Comparison of ENCODE assay signal across 26 cellular contexts in genomic region chr17:82690786-82691489, GRCh38. TPM values are rescaled to one million over a fixed set of nuclear protein-coding genes. Genes with fewer than 3 reads are reported as not detected.
DNase-seq lines count a peak whose midpoint lies in the region; ATAC-seq and TF ChIP-seq lines count a peak whose summit lies in the region.
"Had no signal": no experiment of that assay in that cellular context is flagged by ENCODE, and none has a peak within 500 bp of the region (broad histone marks: within the 10 kb centered on the region; RNA-seq: fewer than 3 reads in every experiment).

No MANE protein-coding gene starts in this region.

- no peaks in the 10 kb centered on the region for H3F3A ChIP-seq in GM23338 (replicated peaks; ENCODE audit: low read depth)

- 67 to 79% (median 79%) methylated on average over 18 of the region's 18 CpGs for WGBS in psoas muscle, 3 donors
- 85% methylated on average over 18 of the region's 18 CpGs for WGBS in heart right ventricle, 2 donors

- peaks cover 12% of the 10 kb centered on the region for H3K9me3 ChIP-seq in psoas muscle
- peaks cover 0 to 16% (median 11%) of the 10 kb centered on the region in 11 donors for H3K9me3 ChIP-seq in heart right ventricle
- H3K9me3 ChIP-seq in SJCRH30 (replicated peaks): peaks cover 6% of the 10 kb centered on the region
- H3K9me3 ChIP-seq: suprapubic skin had no signal

- H3K27ac Mint-ChIP-seq in GM23338: no peak overlapping the region
- H3K27ac Mint-ChIP-seq in Calu3 (ENCODE audit: unreplicated experiment): no peak overlapping the region
- H3K27ac Mint-ChIP-seq: activated CD4-positive, alpha-beta memory T cell treated with anti-CD3 and anti-CD28 coated beads, Interleukin-2, amount 10 ng/mL, durations not matched to agents 7 days and 5 days; CD4-positive, alpha-beta T cell had no signal

- no peaks in the 10 kb centered on the region for H3K27me3 ChIP-seq in psoas muscle (ENCODE audit: insufficient read depth in 3 of 3, low read length in 2 of 3)
- peaks cover 6% of the 10 kb centered on the region for H3K27me3 ChIP-seq in GM23338 (ENCODE audit: insufficient read depth)
- H3K27me3 ChIP-seq in heart right ventricle: no peaks in the 10 kb centered on the region
- H3K27me3 ChIP-seq in SJCRH30: no peaks in the 10 kb centered on the region
- H3K27me3 ChIP-seq: right atrium auricular region, suprapubic skin had no signal

- no peak overlapping the region for H3K27ac ChIP-seq in psoas muscle
- no peak overlapping the region for H3K27ac ChIP-seq in GM23338 (ENCODE audit: low read depth)
- no peak overlapping the region for H3K27ac ChIP-seq in heart right ventricle
- no peak overlapping the region for H3K27ac ChIP-seq in SJCRH30
- H3K27ac ChIP-seq: left ventricle myocardium inferior, right atrium auricular region, suprapubic skin had no signal

- DNase-seq in D341Med (ENCODE audit: low spot score): peak; percentile 54
- DNase-seq in SK-MEL-5 (ENCODE audit: low read depth, low spot score): peak; percentile 59
- peak; percentile 46 to 91 for DNase-seq in hippocampal formation (lab: John Stamatoyannopoulos, UW)
- DNase-seq in psoas muscle: peak; percentile 0 to 39
- DNase-seq in GM23338 (ENCODE audit: low spot score): no peak
- no peak for DNase-seq in heart right ventricle
- no peak for DNase-seq in Calu3
- DNase-seq in SJCRH30: no peak
- DNase-seq: activated CD4-positive, alpha-beta memory T cell treated with anti-CD3 and anti-CD28 coated beads, Interleukin-2, amount 10 ng/mL, durations not matched to agents 7 days and 5 days; activated naive CD4-positive, alpha-beta T cell; activated T-cell treated with anti-CD3 and anti-CD28 coated beads, Interleukin-2, amount 50 U/mL, for 1 hour; amniotic stem cell; CD4-positive, alpha-beta T cell; cerebellar nuclear complex; effector memory CD8-positive, alpha-beta T cell; glutamatergic neuron; GOT3; left ventricle myocardium inferior; NCI-H2029; NCI-H446 treated with DMSO at 0.1 percent for 48 hours; stimulated activated CD4-positive, alpha-beta T cell treated with anti-CD3 and anti-CD28 coated beads, Interleukin-12 subunit alpha, Interleukin-12 subunit beta, amount 100 ng/mL, for 4 hours; T-helper 9 cell had no signal

- H3K4me3 ChIP-seq in psoas muscle (no peak overlapping the region), GM23338 (no peak overlapping the region), heart right ventricle (no peak overlapping the region), SJCRH30 (no peak overlapping the region)
- H3K4me3 ChIP-seq: K562, left ventricle myocardium inferior, right atrium auricular region, suprapubic skin had no signal

- CTCF ChIA-PET in Calu3 (lab: Charles Lee): no interaction called here

- no peak overlapping the region for H3K4me3 Mint-ChIP-seq in GM23338
- H3K4me3 Mint-ChIP-seq in Calu3 (ENCODE audit: low read depth, unreplicated experiment): no peak overlapping the region
- H3K4me3 Mint-ChIP-seq: activated CD4-positive, alpha-beta memory T cell treated with anti-CD3 and anti-CD28 coated beads, Interleukin-2, amount 10 ng/mL, durations not matched to agents 7 days and 5 days; CD4-positive, alpha-beta T cell; effector memory CD8-positive, alpha-beta T cell had no signal

- no peaks in the 10 kb centered on the region; the same call in 2 of the 3 replicates for H3K9me3 Mint-ChIP-seq in GM23338
- H3K9me3 Mint-ChIP-seq in Calu3 (ENCODE audit: low read depth, unreplicated experiment): peaks cover 4% of the 10 kb centered on the region

- H3K36me3 ChIP-seq in psoas muscle (ENCODE audit: insufficient read depth in 1 of 2, low read depth in 1 of 2) (no peaks in the 10 kb centered on the region), GM23338 (ENCODE audit: insufficient read depth) (no peaks in the 10 kb centered on the region), heart right ventricle (peaks cover 0 to 3% (median 0%) of the 10 kb centered on the region in 9 donors), SJCRH30 (no peaks in the 10 kb centered on the region)
- H3K36me3 ChIP-seq: right atrium auricular region, suprapubic skin had no signal

- no peak for ATAC-seq in psoas muscle
- ATAC-seq in GM23338: no peak
- ATAC-seq in heart right ventricle: no peak
- ATAC-seq: effector memory CD8-positive, alpha-beta T cell; K562 had no signal

- no peaks in the 10 kb centered on the region for H3K79me2 ChIP-seq in GM23338 (replicated peaks; ENCODE audit: insufficient read depth)

- no TSS peak for BruUV-seq in Calu3 (replicated peaks; lab: Mats Ljungman, UMichigan)

- no peaks in the 10 kb centered on the region for H4K20me1 ChIP-seq in GM23338 (replicated peaks; ENCODE audit: insufficient read depth)

- H3K27me3 Mint-ChIP-seq in GM23338 (ENCODE audit: insufficient read depth, low read depth, poor library complexity) (peaks cover 5% of the 10 kb centered on the region), Calu3 (ENCODE audit: unreplicated experiment) (no peaks in the 10 kb centered on the region)
- H3K27me3 Mint-ChIP-seq: CD4-positive, alpha-beta T cell; effector memory CD8-positive, alpha-beta T cell had no signal

- TF ChIP-seq CTCF in psoas muscle (IDR thresholded peaks at IDR 0.05): no peak
- no peak for TF ChIP-seq CTCF in GM23338 (conservative IDR thresholded peaks at IDR 0.05; ENCODE audit: low read depth in 2 of 2)
- TF ChIP-seq CTCF in heart right ventricle (IDR thresholded peaks at IDR 0.05): no peak
- no peak for TF ChIP-seq CTCF in Calu3 (IDR thresholded peaks at IDR 0.05; ENCODE audit: unreplicated experiment)

- intact Hi-C loops in psoas muscle (cut with DNase I): no loop called here
- intact Hi-C loops in heart right ventricle (cut with DNase I): no loop called here
- intact Hi-C loops in Calu3 (cut with micrococcal nuclease; ENCODE audit: unreplicated experiment): no loop called here

- H3K4me1 ChIP-seq in psoas muscle (peaks cover 15% of the 10 kb centered on the region), GM23338 (ENCODE audit: insufficient read depth) (no peaks in the 10 kb centered on the region), heart right ventricle (peaks cover 0 to 19% (median 0%) of the 10 kb centered on the region in 9 donors), SJCRH30 (peaks cover 11% of the 10 kb centered on the region)
- H3K4me1 ChIP-seq: right atrium auricular region had no signal

- H3K9me2 ChIP-seq in GM23338 (ENCODE audit: insufficient read depth): no peaks in the 10 kb centered on the region

- in situ Hi-C loops in SK-MEL-5 (cut with HindIII; ENCODE audit: low pct_unique_long_range_greater_than_20kb, low sequenced_read_pairs): no loop called here

- H3K4me1 Mint-ChIP-seq in GM23338: no peaks in the 10 kb centered on the region; the same call in 2 of the 3 replicates
- peaks cover 39% of the 10 kb centered on the region for H3K4me1 Mint-ChIP-seq in Calu3 (ENCODE audit: low read depth, unreplicated experiment)
- H3K4me1 Mint-ChIP-seq: activated CD4-positive, alpha-beta memory T cell treated with anti-CD3 and anti-CD28 coated beads, Interleukin-2, amount 10 ng/mL, durations not matched to agents 7 days and 5 days had no signal

- no peak overlapping the region for H2AFZ ChIP-seq in GM23338

- H3K36me3 Mint-ChIP-seq in GM23338 (ENCODE audit: low read depth) (no peaks in the 10 kb centered on the region), Calu3 (ENCODE audit: insufficient read depth, unreplicated experiment) (peaks cover 20% of the 10 kb centered on the region)

- no peak overlapping the region for H3K4me2 ChIP-seq in GM23338

RNA-seq across cellular contexts. Expression of gene RAB40B, which starts 7.6 kb away (rescaled TPM):
- total RNA-seq in SK-MEL-5 (2014; rRNA removed; shearing (Covaris generic)): 3.5 and 4.8 TPM in 2 replicates
- 6.3 and 10.4 TPM in 2 replicates for polyA plus RNA-seq in SK-MEL-5 (2015; cell fraction: cytosol; rRNA removed)
- 6.4 and 23.8 TPM in 2 replicates for polyA plus RNA-seq in SK-MEL-5 (2015; cell fraction: nucleus; rRNA removed)
- total RNA-seq in psoas muscle (10 to 100 TPM; 12.6 to 42.9 (median 30.4) TPM), heart right ventricle (10 to 100 TPM; 16.9 to 42.4 (median 21.7) TPM), Calu3 (2022) (20.5 and 21.9 TPM in 2 replicates)
- polyA plus RNA-seq in psoas muscle (10 to 100 TPM in 2 of 3 donors, 1 to 10 TPM in 1; 3.9 to 19.4 (median 12.6) TPM), GM23338 (2016; fragmentation: Nextera tagmentation; extraction: Ambion mirVana) (2.8 and 4.2 TPM in 2 replicates), heart right ventricle (10 to 100 TPM in 1 of 2 donors, 1 to 10 TPM in 1; 8.0 to 16.5 TPM)
- 5.2 and 10.8 TPM in 2 replicates for total RNA-seq in GM23338 (2014; rRNA removed; shearing (Covaris generic))
- total RNA-seq in SJCRH30 (2014; rRNA removed; shearing (Covaris generic)): 14.6 and 17.2 TPM in 2 replicates

RNA-seq across cellular contexts. Expression of gene FN3KRP, which starts 25.6 kb away (rescaled TPM):
- 19.8 and 22.1 TPM in 2 replicates for total RNA-seq in SK-MEL-5 (2014; rRNA removed; shearing (Covaris generic))
- polyA plus RNA-seq in SK-MEL-5 (2015; cell fraction: cytosol; rRNA removed): 25.0 and 29.1 TPM in 2 replicates
- polyA plus RNA-seq in SK-MEL-5 (2015; cell fraction: nucleus; rRNA removed): 11.1 and 20.9 TPM in 2 replicates
- 10 to 100 TPM in 2 of 4 donors, 1 to 10 TPM in 2; 7.9 to 12.7 (median 9.9) TPM for total RNA-seq in psoas muscle
- polyA plus RNA-seq in psoas muscle: 10 to 100 TPM in 2 of 3 donors, 1 to 10 TPM in 1; 5.0 to 15.7 (median 10.6) TPM
- 13.2 and 15.9 TPM in 2 replicates for total RNA-seq in GM23338 (2014; rRNA removed; shearing (Covaris generic))
- 15.1 and 16.7 TPM in 2 replicates for polyA plus RNA-seq in GM23338 (2016; fragmentation: Nextera tagmentation; extraction: Ambion mirVana)
- 10 to 100 TPM; 10.3 to 18.7 (median 14.7) TPM for total RNA-seq in heart right ventricle
- polyA plus RNA-seq in heart right ventricle: 10 to 100 TPM; 15.4 to 21.5 TPM
- total RNA-seq in Calu3 (2022): 44.2 and 49.9 TPM in 2 replicates
- total RNA-seq in SJCRH30 (2014; rRNA removed; shearing (Covaris generic)): 58.0 and 60.9 TPM in 2 replicates

RNA-seq across cellular contexts. Expression of gene WDR45B, which starts 42.7 kb away (rescaled TPM):
- total RNA-seq in SK-MEL-5 (2014; rRNA removed; shearing (Covaris generic)): 75.5 and 78.4 TPM in 2 replicates
- polyA plus RNA-seq in SK-MEL-5 (2015; cell fraction: cytosol; rRNA removed): 75.8 and 89.2 TPM in 2 replicates
- 114 and 134 TPM in 2 replicates for polyA plus RNA-seq in SK-MEL-5 (2015; cell fraction: nucleus; rRNA removed)
- total RNA-seq in psoas muscle (10 to 100 TPM; 25.1 to 35.7 (median 30.9) TPM), heart right ventricle (10 to 100 TPM; 33.0 to 45.5 (median 39.7) TPM), Calu3 (2022) (106 and 108 TPM in 2 replicates)
- polyA plus RNA-seq in psoas muscle (10 to 100 TPM; 21.4 to 62.7 (median 43.5) TPM), GM23338 (2016; fragmentation: Nextera tagmentation; extraction: Ambion mirVana) (69.4 and 82.3 TPM in 2 replicates), heart right ventricle (10 to 100 TPM; 23.3 to 43.8 TPM)
- total RNA-seq in GM23338 (2014; rRNA removed; shearing (Covaris generic)): 96.4 and 97.6 TPM in 2 replicates
- total RNA-seq in SJCRH30 (2014; rRNA removed; shearing (Covaris generic)): 167 and 171 TPM in 2 replicates

RNA-seq across cellular contexts. Expression of gene FN3K, which starts 44.5 kb away (rescaled TPM):
- total RNA-seq in SK-MEL-5 (2014; rRNA removed; shearing (Covaris generic)): 1.1 and 1.7 TPM in 2 replicates
- 2.9 and 3.5 TPM in 2 replicates for polyA plus RNA-seq in SK-MEL-5 (2015; cell fraction: cytosol; rRNA removed)
- 6.3 and 9.6 TPM in 2 replicates for polyA plus RNA-seq in SK-MEL-5 (2015; cell fraction: nucleus; rRNA removed)
- 10 to 100 TPM in 3 of 4 donors, 1 to 10 TPM in 1; 5.9 to 22.3 (median 18.1) TPM for total RNA-seq in psoas muscle
- polyA plus RNA-seq in psoas muscle: 10 to 100 TPM in 1 of 3 donors, 1 to 10 TPM in 2; 6.1 to 10.1 (median 8.1) TPM
- 11.0 and 12.9 TPM in 2 replicates for total RNA-seq in GM23338 (2014; rRNA removed; shearing (Covaris generic))
- 5.3 TPM in 2 replicates for polyA plus RNA-seq in GM23338 (2016; fragmentation: Nextera tagmentation; extraction: Ambion mirVana)
- 100 to 1,000 TPM in 3 of 10 donors, 10 to 100 TPM in 7; 72.4 to 115 (median 92.4) TPM for total RNA-seq in heart right ventricle
- polyA plus RNA-seq in heart right ventricle: 10 to 100 TPM; 48.4 to 93.1 TPM
- total RNA-seq in Calu3 (2022): 13.4 and 15.5 TPM in 2 replicates
- total RNA-seq in SJCRH30 (2014; rRNA removed; shearing (Covaris generic)): 0.79 and 2.1 TPM in 2 replicates
- total RNA-seq: RPMI7951 had no signal

Comparison
In these comparisons a context has a peak if more than half of its experiments do, and no peak if none do; other contexts are left out.
1. DNase-seq: peak in D341Med (single experiment), SK-MEL-5 (single experiment), hippocampal formation (2 of 2) and psoas muscle (2 of 2); none in GM23338 (single experiment), heart right ventricle (0 of 2), Calu3 (single experiment) and SJCRH30 (0 of 2).